In the genomic region with DNA sequence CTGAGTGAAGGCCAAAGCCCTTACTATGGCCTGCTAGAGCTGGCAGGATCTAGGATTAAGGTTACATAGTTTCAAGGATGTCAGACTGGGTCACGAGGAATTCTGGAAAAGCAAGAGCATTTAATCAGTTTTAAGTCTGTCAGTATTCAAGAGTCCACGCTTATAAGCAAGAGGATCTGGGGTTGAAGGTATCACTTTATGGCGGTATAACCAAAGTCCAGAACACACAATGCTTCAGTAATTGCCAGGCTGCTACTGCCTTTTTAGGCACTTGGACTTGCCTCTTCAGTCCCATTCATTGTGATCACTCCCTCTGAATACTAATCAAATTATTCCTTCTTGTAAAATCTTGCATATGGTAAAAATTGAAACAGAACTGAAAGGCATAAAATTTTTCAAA, we compare ENCODE assay signal across 33 cellular contexts.
"Had no signal": no experiment of that assay in that cellular context is flagged by ENCODE, and none has a peak within 500 bp of the region (broad histone marks: within the 10 kb centered on the region; RNA-seq: fewer than 3 reads in every experiment).

No MANE protein-coding gene starts in this region.

- H3K27me3 Mint-ChIP-seq: activated CD4-positive, alpha-beta T cell treated with anti-CD3 and anti-CD28 coated beads for 36 hours; activated CD4-positive, alpha-beta T cell treated with anti-CD3 and anti-CD28 coated beads, Interleukin-2, amount 10 ng/mL, durations not matched to agents 7 days and 5 days; activated naive CD8-positive, alpha-beta T cell treated with anti-CD3 and anti-CD28 coated beads for 36 hours; brain had no signal

- H3K36me3 ChIP-seq: MG63, Peyer's patch had no signal

- ATAC-seq: activated CD4-positive, alpha-beta T cell treated with anti-CD3 and anti-CD28 coated beads for 36 hours; activated CD4-positive, CD25-positive, alpha-beta regulatory T cell treated with anti-CD3 and anti-CD28 coated beads, Interleukin-2, amount 50 U/mL, for 24 hours; activated CD8-positive, alpha-beta T cell treated with anti-CD3 and anti-CD28 coated beads, Interleukin-2, amount 10 ng/mL, durations not matched to agents 7 days and 5 days; PC-3; WTC11 had no signal

- H3K9me3 ChIP-seq: MG63, Peyer's patch, SJCRH30 had no signal

- DNase-seq: activated CD4-positive, alpha-beta T cell treated with anti-CD3 and anti-CD28 coated beads for 36 hours; activated CD4-positive, alpha-beta T cell treated with anti-CD3 and anti-CD28 coated beads, Interleukin-2, amount 10 ng/mL, durations not matched to agents 7 days and 5 days; activated CD4-positive, alpha-beta T cell treated with anti-CD3 and anti-CD28 coated beads, Interleukin-2, amount 50 U/mL, for 48 hours; activated CD8-positive, alpha-beta T cell treated with anti-CD3 and anti-CD28 coated beads, Interleukin-2, amount 10 ng/mL, durations not matched to agents 7 days and 5 days; activated effector memory CD4-positive, alpha-beta T cell treated with anti-CD3 and anti-CD28 coated beads, Interleukin-2, amount 50 U/mL, for 16 hours; activated naive CD4-positive, alpha-beta T cell; activated naive CD4-positive, alpha-beta T cell treated with anti-CD3 and anti-CD28 coated beads, Interleukin-2, amount 50 U/mL, for 16 hours; activated naive CD8-positive, alpha-beta T cell treated with anti-CD3 and anti-CD28 coated beads for 36 hours; activated T-cell treated with anti-CD3 and anti-CD28 coated beads, Interleukin-2, amount 50 U/mL, for 48 hours; amygdala; caudate nucleus; Kasumi-1; KG1; MG63; NCI-H1048; NCI-H1105 treated with DMSO at 0.1 percent for 48 hours; NCI-H1436; NCI-H1694; NCI-H2029; NCI-H345; NCI-H526; NCI-H748 treated with DMSO at 0.1 percent for 48 hours; NK-92 treated with Interleukin-12 subunit alpha and Interleukin-12 subunit beta, amount 100 ng/mL, for 24 hours; PC-3; Peyer's patch; RPMI8226; SJCRH30 had no signal

- H3K4me3 ChIP-seq: MG63, Peyer's patch, SJCRH30, SK-N-MC had no signal

- H3K27ac Mint-ChIP-seq: activated CD4-positive, alpha-beta T cell treated with anti-CD3 and anti-CD28 coated beads for 36 hours; activated CD4-positive, alpha-beta T cell treated with anti-CD3 and anti-CD28 coated beads, Interleukin-2, amount 10 ng/mL, durations not matched to agents 7 days and 5 days; activated CD8-positive, alpha-beta T cell treated with anti-CD3 and anti-CD28 coated beads, Interleukin-2, amount 10 ng/mL, durations not matched to agents 7 days and 5 days; activated naive CD8-positive, alpha-beta T cell treated with anti-CD3 and anti-CD28 coated beads for 36 hours; WTC11 had no signal

- H3K27me3 ChIP-seq: MG63, Peyer's patch, SJCRH30 had no signal

- H3K27ac ChIP-seq: Peyer's patch, SJCRH30, SK-N-MC had no signal

- FAIRE-seq: bronchial epithelial cell, TTC549 had no signal

- H3K4me1 Mint-ChIP-seq: activated CD4-positive, alpha-beta T cell treated with anti-CD3 and anti-CD28 coated beads for 36 hours; activated CD4-positive, alpha-beta T cell treated with anti-CD3 and anti-CD28 coated beads, Interleukin-2, amount 10 ng/mL, durations not matched to agents 7 days and 5 days; activated naive CD8-positive, alpha-beta T cell treated with anti-CD3 and anti-CD28 coated beads for 36 hours; brain; WTC11 had no signal

- H3K4me1 ChIP-seq: Peyer's patch, SJCRH30 had no signal

- H3K4me3 Mint-ChIP-seq: activated CD4-positive, alpha-beta T cell treated with anti-CD3 and anti-CD28 coated beads for 36 hours; activated CD4-positive, alpha-beta T cell treated with anti-CD3 and anti-CD28 coated beads, Interleukin-2, amount 10 ng/mL, durations not matched to agents 7 days and 5 days; activated CD8-positive, alpha-beta T cell treated with anti-CD3 and anti-CD28 coated beads, Interleukin-2, amount 10 ng/mL, durations not matched to agents 7 days and 5 days; activated naive CD8-positive, alpha-beta T cell treated with anti-CD3 and anti-CD28 coated beads for 36 hours; brain; WTC11 had no signal

- H3K9me3 Mint-ChIP-seq: activated CD4-positive, alpha-beta T cell treated with anti-CD3 and anti-CD28 coated beads, Interleukin-2, amount 10 ng/mL, durations not matched to agents 7 days and 5 days; activated naive CD8-positive, alpha-beta T cell treated with anti-CD3 and anti-CD28 coated beads for 36 hours; brain; WTC11 had no signal
